Comparison of ENCODE assay signal across 1 cellular context in the genomic region with DNA sequence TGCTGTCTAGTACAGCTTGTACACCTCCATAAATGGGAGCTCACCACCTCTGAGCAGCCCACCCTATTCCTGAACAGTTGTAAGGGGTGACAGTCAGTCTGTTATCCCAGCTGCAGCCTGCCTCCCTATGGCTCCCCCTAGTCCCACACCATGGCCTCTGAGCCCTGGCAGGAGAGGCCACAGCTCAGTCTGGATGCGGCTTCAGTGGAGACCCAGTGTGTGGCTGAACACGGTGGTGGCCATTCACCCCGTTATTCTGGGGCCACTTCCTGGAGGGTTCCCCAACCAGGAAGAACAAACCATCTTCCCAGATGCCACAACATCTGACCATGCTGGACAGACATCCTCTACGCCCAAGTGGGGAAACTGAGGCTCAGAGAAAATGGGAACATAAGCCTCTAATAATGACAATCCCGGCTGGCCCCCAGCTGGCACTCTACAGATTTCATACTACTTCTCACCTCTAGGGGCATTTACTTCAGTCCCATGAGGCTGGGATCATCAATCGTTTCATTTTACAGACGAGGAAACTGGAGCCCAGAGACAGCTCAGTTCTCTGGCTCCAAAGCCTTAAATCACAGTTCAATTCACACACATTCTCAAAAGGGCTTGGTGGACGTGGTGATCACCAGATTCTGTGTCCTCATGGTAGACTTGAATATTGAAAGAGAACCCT.
TF ChIP-seq lines count a peak whose summit lies in the region.

No MANE protein-coding gene starts in this region.

TF ChIP-seq in HCT116, 20 proteins besides CTCF, POLR2A, EP300 and RAD21:
- TF ChIP-seq ELF1 (IDR thresholded peaks at IDR 0.05; ENCODE audit: borderline replicate concordance, low read depth) (no peak), POLR2AphosphoS5 (IDR thresholded peaks at IDR 0.05; ENCODE audit: low read depth, low read length) (no peak), SIN3A (IDR thresholded peaks at IDR 0.05; ENCODE audit: low read depth) (no peak), ZNF274 (IDR thresholded peaks at IDR 0.05; ENCODE audit: low read depth, low read length) (no peak), ZFX (IDR thresholded peaks at IDR 0.05) (no peak), JUND (IDR thresholded peaks at IDR 0.05) (no peak), CEBPB (IDR thresholded peaks at IDR 0.05; ENCODE audit: low read depth) (no peak), YY1 (IDR thresholded peaks at IDR 0.05; ENCODE audit: extremely low read depth, insufficient replicate concordance, low read depth, low read length) (no peak), FOSL1 (IDR thresholded peaks at IDR 0.05; ENCODE audit: low read depth) (no peak)
- TF ChIP-seq, protein P1, sequence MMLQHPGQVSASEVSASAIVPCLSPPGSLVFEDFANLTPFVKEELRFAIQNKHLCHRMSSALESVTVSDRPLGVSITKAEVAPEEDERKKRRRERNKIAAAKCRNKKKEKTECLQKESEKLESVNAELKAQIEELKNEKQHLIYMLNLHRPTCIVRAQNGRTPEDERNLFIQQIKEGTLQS (IDR thresholded peaks at IDR 0.05) = no peak
- TF ChIP-seq, protein P2, sequence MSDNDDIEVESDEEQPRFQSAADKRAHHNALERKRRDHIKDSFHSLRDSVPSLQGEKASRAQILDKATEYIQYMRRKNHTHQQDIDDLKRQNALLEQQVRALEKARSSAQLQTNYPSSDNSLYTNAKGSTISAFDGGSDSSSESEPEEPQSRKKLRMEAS (IDR thresholded peaks at IDR 0.05) = no peak; the same call in 1 of the 2 replicates
- TF ChIP-seq, protein P3, sequence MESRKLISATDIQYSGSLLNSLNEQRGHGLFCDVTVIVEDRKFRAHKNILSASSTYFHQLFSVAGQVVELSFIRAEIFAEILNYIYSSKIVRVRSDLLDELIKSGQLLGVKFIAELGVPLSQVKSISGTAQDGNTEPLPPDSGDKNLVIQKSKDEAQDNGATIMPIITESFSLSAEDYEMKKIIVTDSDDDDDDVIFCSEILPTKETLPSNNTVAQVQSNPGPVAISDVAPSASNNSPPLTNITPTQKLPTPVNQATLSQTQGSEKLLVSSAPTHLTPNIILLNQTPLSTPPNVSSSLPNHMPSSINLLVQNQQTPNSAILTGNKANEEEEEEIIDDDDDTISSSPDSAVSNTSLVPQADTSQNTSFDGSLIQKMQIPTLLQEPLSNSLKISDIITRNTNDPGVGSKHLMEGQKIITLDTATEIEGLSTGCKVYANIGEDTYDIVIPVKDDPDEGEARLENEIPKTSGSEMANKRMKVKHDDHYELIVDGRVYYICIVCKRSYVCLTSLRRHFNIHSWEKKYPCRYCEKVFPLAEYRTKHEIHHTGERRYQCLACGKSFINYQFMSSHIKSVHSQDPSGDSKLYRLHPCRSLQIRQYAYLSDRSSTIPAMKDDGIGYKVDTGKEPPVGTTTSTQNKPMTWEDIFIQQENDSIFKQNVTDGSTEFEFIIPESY (IDR thresholded peaks at IDR 0.05; ENCODE audit: extremely low read depth, insufficient replicate concordance, low read length) = no peak
- TF ChIP-seq, protein P4, sequence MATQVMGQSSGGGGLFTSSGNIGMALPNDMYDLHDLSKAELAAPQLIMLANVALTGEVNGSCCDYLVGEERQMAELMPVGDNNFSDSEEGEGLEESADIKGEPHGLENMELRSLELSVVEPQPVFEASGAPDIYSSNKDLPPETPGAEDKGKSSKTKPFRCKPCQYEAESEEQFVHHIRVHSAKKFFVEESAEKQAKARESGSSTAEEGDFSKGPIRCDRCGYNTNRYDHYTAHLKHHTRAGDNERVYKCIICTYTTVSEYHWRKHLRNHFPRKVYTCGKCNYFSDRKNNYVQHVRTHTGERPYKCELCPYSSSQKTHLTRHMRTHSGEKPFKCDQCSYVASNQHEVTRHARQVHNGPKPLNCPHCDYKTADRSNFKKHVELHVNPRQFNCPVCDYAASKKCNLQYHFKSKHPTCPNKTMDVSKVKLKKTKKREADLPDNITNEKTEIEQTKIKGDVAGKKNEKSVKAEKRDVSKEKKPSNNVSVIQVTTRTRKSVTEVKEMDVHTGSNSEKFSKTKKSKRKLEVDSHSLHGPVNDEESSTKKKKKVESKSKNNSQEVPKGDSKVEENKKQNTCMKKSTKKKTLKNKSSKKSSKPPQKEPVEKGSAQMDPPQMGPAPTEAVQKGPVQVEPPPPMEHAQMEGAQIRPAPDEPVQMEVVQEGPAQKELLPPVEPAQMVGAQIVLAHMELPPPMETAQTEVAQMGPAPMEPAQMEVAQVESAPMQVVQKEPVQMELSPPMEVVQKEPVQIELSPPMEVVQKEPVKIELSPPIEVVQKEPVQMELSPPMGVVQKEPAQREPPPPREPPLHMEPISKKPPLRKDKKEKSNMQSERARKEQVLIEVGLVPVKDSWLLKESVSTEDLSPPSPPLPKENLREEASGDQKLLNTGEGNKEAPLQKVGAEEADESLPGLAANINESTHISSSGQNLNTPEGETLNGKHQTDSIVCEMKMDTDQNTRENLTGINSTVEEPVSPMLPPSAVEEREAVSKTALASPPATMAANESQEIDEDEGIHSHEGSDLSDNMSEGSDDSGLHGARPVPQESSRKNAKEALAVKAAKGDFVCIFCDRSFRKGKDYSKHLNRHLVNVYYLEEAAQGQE (IDR thresholded peaks at IDR 0.05; ENCODE audit: low read depth) = no peak
